Comparison of ENCODE assay signal across 8 cellular contexts in the genomic region with DNA sequence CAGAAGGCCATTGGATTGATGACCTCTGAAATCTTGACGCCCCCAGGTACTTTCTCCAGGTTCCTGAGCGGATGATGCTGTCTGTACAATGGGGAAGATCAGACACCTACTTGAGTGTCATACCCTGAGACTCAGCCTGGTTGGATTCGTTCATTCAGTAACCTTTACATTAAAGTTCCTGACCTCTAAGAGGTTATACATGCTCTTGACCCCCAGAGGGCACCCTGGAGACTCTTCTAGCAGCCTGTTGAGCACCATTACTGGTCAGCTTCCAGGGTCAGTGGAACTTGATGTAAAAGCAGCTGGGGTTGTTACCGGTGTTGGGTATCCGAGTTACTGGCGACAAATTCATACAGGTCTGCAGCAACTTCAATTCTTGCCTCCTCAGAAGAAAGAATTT.
DNase-seq lines count a peak whose midpoint lies in the region; ATAC-seq, FAIRE-seq and TF ChIP-seq lines count a peak whose summit lies in the region.

No MANE protein-coding gene starts in this region.

- no peak for FAIRE-seq in HepG2 (lab: Jason Lieb, UNC)

- no peak overlapping the region for H2AFZ ChIP-seq in HepG2 (ENCODE audit: low read length)

- H3K79me2 ChIP-seq in HepG2 (ENCODE audit: insufficient read depth, low read length) = no peaks in the 10 kb centered on the region

- H3K9ac ChIP-seq in HepG2 (ENCODE audit: insufficient read depth, low read depth, low read length) = no peak overlapping the region

- H3K4me3 ChIP-seq in GM12875 (ENCODE audit: low read depth, low read length) = no peak overlapping the region
- no peak overlapping the region for H3K4me3 ChIP-seq in WI38 (ENCODE audit: low read depth, low read length)
- no peak overlapping the region for H3K4me3 ChIP-seq in HepG2 (replicated peaks in 1 of 3; ENCODE audit: insufficient read depth in 1 of 3, low read depth in 2 of 3, low read length in 3 of 3)

- WGBS in HepG2 (ENCODE audit: low lambda C conversion rate) = 2% methylated on average over 6 of the region's 6 CpGs

- in situ Hi-C loops in HepG2 (cut with HindIII; ENCODE audit: extremely low pct_ligation_motif_present, low pct_unique_long_range_greater_than_20kb) = no loop called here

- TF ChIP-seq POLR2A in HepG2 (IDR thresholded peaks at IDR 0.05; ENCODE audit: insufficient read depth in 1 of 2, low read depth in 2 of 2, low read length in 2 of 2) = no peak

- H3K27ac ChIP-seq in HepG2 (ENCODE audit: extremely low read length, insufficient read depth, low read length) = no peak overlapping the region

- intact Hi-C loops in HepG2 (cut with micrococcal nuclease; ENCODE audit: unreplicated experiment) = no loop called here

- CTCF ChIA-PET in HepG2 (lab: Yijun Ruan, JAX; ENCODE audit: low intra/inter-chr PET ratio, low total read pairs) = interaction anchor here (1.2 kb wide), 1 partner anchor 214 kb away, joined by 5 read pairs; no protein-coding TSS in a partner anchor

- H3K36me3 ChIP-seq in HepG2 (replicated peaks in 1 of 2; ENCODE audit: control insufficient read depth in 1 of 2, insufficient read depth in 2 of 2, low read length in 2 of 2) = no peaks in the 10 kb centered on the region

- no peaks in the 10 kb centered on the region for H3K9me3 ChIP-seq in HepG2 (ENCODE audit: low read length)

- DNase-seq in AML-193 (lab: John Stamatoyannopoulos, UW) = peak; percentile 18 to 22
- peak; percentile 72 for DNase-seq in HuH-7.5 (ENCODE audit: low spot score)
- peak; percentile 45 for DNase-seq in HepG2 (ENCODE audit: low spot score)
- no peak for DNase-seq in DMS114 treated with DMSO at 0.1 percent for 48 hours (lab: John Stamatoyannopoulos, UW; ENCODE audit: unreplicated experiment)
- DNase-seq in pons (ENCODE audit: low spot score) = no peak
- no peak for DNase-seq in omental fat pad (ENCODE audit: low spot score)

- no peak for TF ChIP-seq EP300 in HepG2 (IDR thresholded peaks at IDR 0.05; ENCODE audit: low read depth in 2 of 2, low read length in 2 of 2)
- no peak for TF ChIP-seq EP300 in HepG2 (CRISPR knock-in tag; IDR thresholded peaks at IDR 0.05; ENCODE audit: borderline replicate concordance)

- no TSS peak for BruUV-seq in HepG2 (replicated peaks; lab: Mats Ljungman, UMichigan)

- TF ChIP-seq CTCF in GM12875 (IDR thresholded peaks at IDR 0.05; ENCODE audit: borderline replicate concordance, insufficient read depth, low read depth, low read length) (peak; percentile 49; the same call in 1 of the 2 replicates), WI38 (IDR thresholded peaks at IDR 0.05; ENCODE audit: low read depth, low read length) (peak; percentile 32), HepG2 (CRISPR knock-in tag; IDR thresholded peaks at IDR 0.05) (peak; percentile 50), omental fat pad (IDR thresholded peaks at IDR 0.05) (no peak)

- ATAC-seq in HepG2 (peak; percentile 60), omental fat pad (ENCODE audit: low FRiP score) (no peak)

- no peak overlapping the region for H3K4me2 ChIP-seq in HepG2 (ENCODE audit: low read depth, low read length)

- H3K4me1 ChIP-seq in HepG2 (ENCODE audit: insufficient read depth, low read length) = no peaks in the 10 kb centered on the region

- H4K20me1 ChIP-seq in HepG2 (ENCODE audit: insufficient read depth, low read length) = no peaks in the 10 kb centered on the region

- peaks cover 0 to 6% of the 10 kb centered on the region in 2 experiments; a peak in 2 of 5 replicates for H3K27me3 ChIP-seq in HepG2 (ENCODE audit: control insufficient read depth in 1 of 2, insufficient read depth in 2 of 2, low read length in 2 of 2)

- POLR2A ChIA-PET in HepG2 (lab: Yijun Ruan, JAX) = no interaction called here

- no peak for TF ChIP-seq RAD21 in HepG2 (CRISPR knock-in tag; IDR thresholded peaks at IDR 0.05)

TF ChIP-seq in HepG2, 621 proteins besides CTCF, POLR2A, EP300 and RAD21:
- TF ChIP-seq ZSCAN12 (CRISPR knock-in tag; IDR thresholded peaks at IDR 0.05) = no peak
- TF ChIP-seq ARNTL (CRISPR knock-in tag; IDR thresholded peaks at IDR 0.05) = no peak
- TF ChIP-seq RFX5 (IDR thresholded peaks at IDR 0.05; ENCODE audit: low read depth, low read length) = no peak
- no peak for TF ChIP-seq ZNF891 (CRISPR knock-in tag; IDR thresholded peaks at IDR 0.05)
- TF ChIP-seq THYN1 (CRISPR knock-in tag; IDR thresholded peaks at IDR 0.05; ENCODE audit: borderline replicate concordance, low read depth) = no peak
- TF ChIP-seq SMAD9 (CRISPR knock-in tag; IDR thresholded peaks at IDR 0.05) = no peak
- TF ChIP-seq STAG1 (CRISPR knock-in tag; IDR thresholded peaks at IDR 0.05) = peak; percentile 20; the same call in 1 of the 2 replicates
- no peak for TF ChIP-seq EHMT2 (IDR thresholded peaks at IDR 0.05; ENCODE audit: borderline replicate concordance, low read depth, low read length)

Comparison
In these comparisons a context has a peak if more than half of its experiments do, and no peak if none do; other contexts are left out.
1. DNase-seq: peak in AML-193 (2 of 2), HuH-7.5 (single experiment) and HepG2 (single experiment); none in DMS114 treated with DMSO at 0.1 percent for 48 hours (single experiment), pons (single experiment) and omental fat pad (single experiment).
2. CTCF ChIP-seq: peak in GM12875 (single experiment), WI38 (single experiment) and HepG2 (single experiment); none in omental fat pad (0 of 3).